Comparison of ENCODE assay signal across 20 cellular contexts in genomic region chr13:110381029-110381360, GRCh38.
DNase-seq lines count a peak whose midpoint lies in the region; ATAC-seq, FAIRE-seq and TF ChIP-seq lines count a peak whose summit lies in the region.
"Had no signal": no experiment of that assay in that cellular context is flagged by ENCODE, and none has a peak within 500 bp of the region (broad histone marks: within the 10 kb centered on the region; RNA-seq: fewer than 3 reads in every experiment).

No MANE protein-coding gene starts in this region.

- no peak for DNase-seq in activated T-helper 1 cell treated with anti-CD3 and anti-CD28 coated beads, Interleukin-12 subunit alpha, Interleukin-12 subunit beta, Interleukin-2, Interleukin-4 antibody, amounts not matched to agents 30 ng/mL and 10 ng/mL and 1 ng/mL, durations not matched to agents 14 hours and 24 hours and 36 hours (ENCODE audit: low spot score)
- DNase-seq in hepatocyte (ENCODE audit: low spot score) (no peak), sigmoid colon (no peak), GM13976 (ENCODE audit: low spot score) (no peak), GM19239 (ENCODE audit: insufficient read length, low spot score) (no peak), T-helper 17 cell (no peak), DMS53 (lab: John Stamatoyannopoulos, UW) (no peak)
- DNase-seq: activated gamma-delta T cell; amygdala; KG1; NCI-H1092; NCI-H524 treated with DMSO at 0.1 percent for 48 hours; psoas muscle; SK-N-SH; stimulated activated CD4-positive, alpha-beta T cell treated with anti-CD3 and anti-CD28 coated beads, Interleukin-15, amount 100 ng/mL, for 24 hours; stimulated activated naive CD4-positive, alpha-beta T cell treated with Interleukin-2 at 50 U/mL for 16 hours; T1000 had no signal

- H2AFZ ChIP-seq in hepatocyte: no peak overlapping the region

- H3K27ac ChIP-seq in BLaER1 (peak overlapping the region; percentile 32), hepatocyte (peak overlapping the region; percentile 70), sigmoid colon (peak overlapping the region; percentile 62 to 100 (median 84))
- H3K27ac ChIP-seq: HL-60 had no signal

- no peak for FAIRE-seq in GM19239 (lab: Jason Lieb, UNC)
- FAIRE-seq: colon had no signal

- TF ChIP-seq CTCF in hepatocyte (IDR thresholded peaks at IDR 0.05; ENCODE audit: poor library complexity): no peak
- no peak for TF ChIP-seq CTCF in sigmoid colon (IDR thresholded peaks at IDR 0.05)
- TF ChIP-seq CTCF in GM13976 (IDR thresholded peaks at IDR 0.05; ENCODE audit: borderline replicate concordance, control extremely low read depth, extremely low read depth, insufficient read depth, missing control alignments): no peak

- peak overlapping the region; percentile 55 for H3K27ac Mint-ChIP-seq in activated T-helper 1 cell treated with anti-CD3 and anti-CD28 coated beads, Interleukin-12 subunit alpha, Interleukin-12 subunit beta, Interleukin-2, Interleukin-4 antibody, amounts not matched to agents 30 ng/mL and 10 ng/mL and 1 ng/mL, durations not matched to agents 14 hours and 24 hours and 36 hours
- H3K27ac Mint-ChIP-seq in T-helper 17 cell: no peak overlapping the region

- in situ Hi-C loops in GM13976 (cut with MboI; ENCODE audit: low sequenced_read_pairs, unreplicated experiment): no loop called here

- H3K9me2 ChIP-seq in hepatocyte (replicated peaks; ENCODE audit: insufficient read depth): no peaks in the 10 kb centered on the region
- H3K9me2 ChIP-seq: SK-N-SH had no signal

- no peak for TF ChIP-seq EP300 in sigmoid colon (IDR thresholded peaks at IDR 0.05)

- H4K20me1 ChIP-seq in BLaER1 (no peaks in the 10 kb centered on the region), hepatocyte (ENCODE audit: insufficient read depth, poor library complexity, severe bottlenecking) (no peaks in the 10 kb centered on the region)

- no peak overlapping the region for H3K4me3 Mint-ChIP-seq in activated T-helper 1 cell treated with anti-CD3 and anti-CD28 coated beads, Interleukin-12 subunit alpha, Interleukin-12 subunit beta, Interleukin-2, Interleukin-4 antibody, amounts not matched to agents 30 ng/mL and 10 ng/mL and 1 ng/mL, durations not matched to agents 14 hours and 24 hours and 36 hours
- no peak overlapping the region for H3K4me3 Mint-ChIP-seq in T-helper 17 cell

- H3K36me3 ChIP-seq in BLaER1 (no peaks in the 10 kb centered on the region), hepatocyte (replicated peaks; ENCODE audit: insufficient read depth, low read depth) (no peaks in the 10 kb centered on the region), sigmoid colon (no peaks in the 10 kb centered on the region)

- 99% methylated on average over 11 of the region's 12 CpGs for WGBS in hepatocyte (ENCODE audit: low lambda C conversion rate, missing lambda C conversion rate)
- WGBS in sigmoid colon, 2 donors: 89 to 93% methylated on average over 12 of the region's 12 CpGs

- H3K9me3 ChIP-seq in BLaER1 (peaks cover 4% of the 10 kb centered on the region; the same call in 1 of the 2 replicates), hepatocyte (ENCODE audit: low read depth) (no peaks in the 10 kb centered on the region), sigmoid colon (no peaks in the 10 kb centered on the region), T-helper 17 cell (ENCODE audit: control insufficient read depth, low read length, poor library complexity, severe bottlenecking) (no peaks in the 10 kb centered on the region)
- H3K9me3 ChIP-seq: psoas muscle, SK-N-SH had no signal

- intact Hi-C loops in activated T-helper 1 cell treated with anti-CD3 and anti-CD28 coated beads, Interleukin-12 subunit alpha, Interleukin-12 subunit beta, Interleukin-2, Interleukin-4 antibody, amounts not matched to agents 30 ng/mL and 10 ng/mL and 1 ng/mL, durations not matched to agents 14 hours and 24 hours and 36 hours (cut with micrococcal nuclease): no loop called here
- intact Hi-C loops in sigmoid colon (cut with DNase I): no loop called here

- H3K79me2 ChIP-seq in hepatocyte: peaks cover 14% of the 10 kb centered on the region

- H3K4me3 ChIP-seq in BLaER1 (no peak overlapping the region), hepatocyte (no peak overlapping the region), sigmoid colon (no peak overlapping the region)
- H3K4me3 ChIP-seq: psoas muscle had no signal

- no peaks in the 10 kb centered on the region for H3K36me3 Mint-ChIP-seq in activated T-helper 1 cell treated with anti-CD3 and anti-CD28 coated beads, Interleukin-12 subunit alpha, Interleukin-12 subunit beta, Interleukin-2, Interleukin-4 antibody, amounts not matched to agents 30 ng/mL and 10 ng/mL and 1 ng/mL, durations not matched to agents 14 hours and 24 hours and 36 hours (ENCODE audit: low read depth)
- no peaks in the 10 kb centered on the region for H3K36me3 Mint-ChIP-seq in T-helper 17 cell (ENCODE audit: low read depth)

- TF ChIP-seq POLR2A in sigmoid colon (IDR thresholded peaks at IDR 0.05): no peak

- H3K4me1 Mint-ChIP-seq in activated T-helper 1 cell treated with anti-CD3 and anti-CD28 coated beads, Interleukin-12 subunit alpha, Interleukin-12 subunit beta, Interleukin-2, Interleukin-4 antibody, amounts not matched to agents 30 ng/mL and 10 ng/mL and 1 ng/mL, durations not matched to agents 14 hours and 24 hours and 36 hours (ENCODE audit: low read depth): peaks cover 12% of the 10 kb centered on the region
- H3K4me1 Mint-ChIP-seq in T-helper 17 cell: no peaks in the 10 kb centered on the region

- H3K9me3 Mint-ChIP-seq in activated T-helper 1 cell treated with anti-CD3 and anti-CD28 coated beads, Interleukin-12 subunit alpha, Interleukin-12 subunit beta, Interleukin-2, Interleukin-4 antibody, amounts not matched to agents 30 ng/mL and 10 ng/mL and 1 ng/mL, durations not matched to agents 14 hours and 24 hours and 36 hours: peaks cover 22% of the 10 kb centered on the region

- H3K4me2 ChIP-seq in BLaER1: no peak overlapping the region; the same call in 1 of the 2 replicates
- H3K4me2 ChIP-seq in hepatocyte: no peak overlapping the region
- H3K4me2 ChIP-seq: SK-N-SH had no signal

- H3K4me1 ChIP-seq in BLaER1 (peaks cover 78% of the 10 kb centered on the region), hepatocyte (ENCODE audit: insufficient read depth) (peaks cover 12% of the 10 kb centered on the region), sigmoid colon (peaks cover 0 to 60% (median 51%) of the 10 kb centered on the region in 4 donors)

- ATAC-seq in T-helper 17 cell: no peak
- ATAC-seq: psoas muscle had no signal

- H3K9ac ChIP-seq in BLaER1: no peak overlapping the region
- H3K9ac ChIP-seq: SK-N-SH had no signal

- peaks cover 10% of the 10 kb centered on the region for H3K27me3 Mint-ChIP-seq in activated T-helper 1 cell treated with anti-CD3 and anti-CD28 coated beads, Interleukin-12 subunit alpha, Interleukin-12 subunit beta, Interleukin-2, Interleukin-4 antibody, amounts not matched to agents 30 ng/mL and 10 ng/mL and 1 ng/mL, durations not matched to agents 14 hours and 24 hours and 36 hours (ENCODE audit: insufficient read depth)
- H3K27me3 Mint-ChIP-seq in T-helper 17 cell: peaks cover 12% of the 10 kb centered on the region

- H3K27me3 ChIP-seq in BLaER1 (no peaks in the 10 kb centered on the region), hepatocyte (no peaks in the 10 kb centered on the region), sigmoid colon (no peaks in the 10 kb centered on the region)

Comparison
In these comparisons a context has a peak if more than half of its experiments do, and no peak if none do; other contexts are left out.
1. H3K27ac ChIP-seq: peak in every context shown above with its lines; median percentile 84 in sigmoid colon; 70 in hepatocyte; 32 in BLaER1.